29 cellular contexts compared by ENCODE assay signal in genomic region chr6:154565331-154565730, GRCh38.
"Had no signal": no experiment of that assay in that cellular context is flagged by ENCODE, and none has a peak within 500 bp of the region (broad histone marks: within the 10 kb centered on the region; RNA-seq: fewer than 3 reads in every experiment).

No MANE protein-coding gene starts in this region.

- H3K9me3 ChIP-seq: stomach, suprapubic skin, testis, thoracic aorta, thyroid gland, tibial artery, tibial nerve, transverse colon, upper lobe of left lung, upper lobe of right lung, uterus, vagina had no signal

- ATAC-seq: stimulated activated effector memory CD8-positive, alpha-beta T cell treated with anti-CD3 and anti-CD28 coated beads, Interleukin-12 subunit alpha, Interleukin-12 subunit beta, amount 100 ng/mL, for 72 hours; stimulated activated memory B cell treated with anti-CD40 and anti-IgM and Interleukin-4, amounts not matched to agents 10 μg/mL and 1 μg/mL and 100 μg/mL, for 72 hours; stimulated activated naive B cell treated with anti-CD40 and anti-IgM and Interleukin-4, amounts not matched to agents 10 μg/mL and 1 μg/mL and 100 μg/mL, for 72 hours; stimulated activated naive CD8-positive, alpha-beta T cell treated with anti-CD3 and anti-CD28 coated beads, Interleukin-15, amount 100 ng/mL, for 72 hours; stimulated activated naive CD8-positive, alpha-beta T cell treated with anti-CD3 and anti-CD28 coated beads, Interleukin-15, Interleukin-2, amounts not matched to agents 100 U/mL and 50 U/mL, for 24 hours; upper lobe of right lung had no signal

- FAIRE-seq: urothelium cell line had no signal

- H3K4me3 Mint-ChIP-seq: stimulated activated effector memory CD8-positive, alpha-beta T cell treated with anti-CD3 and anti-CD28 coated beads, Interleukin-12 subunit alpha, Interleukin-12 subunit beta, amount 100 ng/mL, for 72 hours; stimulated activated memory B cell treated with anti-CD40 and anti-IgM and Interleukin-4, amounts not matched to agents 10 μg/mL and 1 μg/mL and 100 μg/mL, for 72 hours; stimulated activated naive B cell treated with anti-CD40 and anti-IgM and Interleukin-4, amounts not matched to agents 10 μg/mL and 1 μg/mL and 100 μg/mL, for 72 hours; stimulated activated naive CD8-positive, alpha-beta T cell treated with anti-CD3 and anti-CD28 coated beads, Interleukin-15, amount 100 ng/mL, for 72 hours; stimulated activated naive CD8-positive, alpha-beta T cell treated with anti-CD3 and anti-CD28 coated beads, Interleukin-15, Interleukin-2, amounts not matched to agents 100 ng/mL and 50 ng/mL, for 24 hours; type B pancreatic cell had no signal

- H3K27me3 ChIP-seq: stomach, suprapubic skin, testis, thyroid gland, tibial artery, tibial nerve, transverse colon, upper lobe of left lung, upper lobe of right lung, uterus, vagina had no signal

- DNase-seq: stimulated activated CD4-positive, alpha-beta T cell treated with anti-CD3 and anti-CD28 coated beads, Interleukin-2, amount 100 ng/mL, for 48 hours; stimulated activated CD4-positive, alpha-beta T cell treated with anti-CD3 and anti-CD28 coated beads, Interleukin-4, amount 100 ng/mL, for 1 hour; stimulated activated CD4-positive, alpha-beta T cell treated with anti-CD3 and anti-CD28 coated beads, Interleukin-4, amount 100 ng/mL, for 24 hours; stimulated activated CD4-positive, alpha-beta T cell treated with anti-CD3 and anti-CD28 coated beads, Interleukin-4, amount 100 ng/mL, for 4 hours; stimulated activated CD8-positive, alpha-beta memory T cell treated with anti-CD3 and anti-CD28 coated beads, Interleukin-4, amount 100 ng/mL, for 48 hours; stimulated activated naive B cell treated with anti-CD40 and anti-IgM and Interleukin-4, amounts not matched to agents 10 μg/mL and 1 μg/mL and 100 μg/mL, for 72 hours; stimulated activated naive CD4-positive, alpha-beta T cell; stimulated activated naive CD4-positive, alpha-beta T cell treated with Interleukin-2 at 50 U/mL for 16 hours; stimulated activated naive CD8-positive, alpha-beta T cell treated with anti-CD3 and anti-CD28 coated beads, Interleukin-15, amount 100 ng/mL, for 72 hours; stimulated activated naive CD8-positive, alpha-beta T cell treated with anti-CD3 and anti-CD28 coated beads, Interleukin-15, Interleukin-2, amounts not matched to agents 100 U/mL and 50 U/mL, for 24 hours; stomach; substantia nigra; testis; thyroid gland; tibial artery; transverse colon; trophoblast cell; upper lobe of left lung; upper lobe of right lung; uterus had no signal

- H3K27ac Mint-ChIP-seq: stimulated activated effector memory CD8-positive, alpha-beta T cell treated with anti-CD3 and anti-CD28 coated beads, Interleukin-12 subunit alpha, Interleukin-12 subunit beta, amount 100 ng/mL, for 72 hours; stimulated activated memory B cell treated with anti-CD40 and anti-IgM and Interleukin-4, amounts not matched to agents 10 μg/mL and 1 μg/mL and 100 μg/mL, for 72 hours; stimulated activated naive B cell treated with anti-CD40 and anti-IgM and Interleukin-4, amounts not matched to agents 10 μg/mL and 1 μg/mL and 100 μg/mL, for 72 hours; stimulated activated naive CD8-positive, alpha-beta T cell treated with anti-CD3 and anti-CD28 coated beads, Interleukin-15, amount 100 ng/mL, for 72 hours; stimulated activated naive CD8-positive, alpha-beta T cell treated with anti-CD3 and anti-CD28 coated beads, Interleukin-15, Interleukin-2, amounts not matched to agents 100 ng/mL and 50 ng/mL, for 24 hours; type B pancreatic cell had no signal

- H3K36me3 Mint-ChIP-seq: stimulated activated effector memory CD8-positive, alpha-beta T cell treated with anti-CD3 and anti-CD28 coated beads, Interleukin-12 subunit alpha, Interleukin-12 subunit beta, amount 100 ng/mL, for 72 hours; stimulated activated memory B cell treated with anti-CD40 and anti-IgM and Interleukin-4, amounts not matched to agents 10 μg/mL and 1 μg/mL and 100 μg/mL, for 72 hours; stimulated activated naive B cell treated with anti-CD40 and anti-IgM and Interleukin-4, amounts not matched to agents 10 μg/mL and 1 μg/mL and 100 μg/mL, for 72 hours; type B pancreatic cell had no signal

- H3K36me3 ChIP-seq: stomach, suprapubic skin, thoracic aorta, thyroid gland, tibial artery, tibial nerve, transverse colon, upper lobe of left lung, upper lobe of right lung, uterus, vagina had no signal

- H3K27ac ChIP-seq: stomach, suprapubic skin, testis, thoracic aorta, thyroid gland, tibial artery, tibial nerve, transverse colon, upper lobe of left lung, upper lobe of right lung, uterus, vagina had no signal

- H3K9me3 Mint-ChIP-seq: stimulated activated effector memory CD8-positive, alpha-beta T cell treated with anti-CD3 and anti-CD28 coated beads, Interleukin-12 subunit alpha, Interleukin-12 subunit beta, amount 100 ng/mL, for 72 hours; stimulated activated memory B cell treated with anti-CD40 and anti-IgM and Interleukin-4, amounts not matched to agents 10 μg/mL and 1 μg/mL and 100 μg/mL, for 72 hours; stimulated activated naive B cell treated with anti-CD40 and anti-IgM and Interleukin-4, amounts not matched to agents 10 μg/mL and 1 μg/mL and 100 μg/mL, for 72 hours; stimulated activated naive CD8-positive, alpha-beta T cell treated with anti-CD3 and anti-CD28 coated beads, Interleukin-15, amount 100 ng/mL, for 72 hours; stimulated activated naive CD8-positive, alpha-beta T cell treated with anti-CD3 and anti-CD28 coated beads, Interleukin-15, Interleukin-2, amounts not matched to agents 100 ng/mL and 50 ng/mL, for 24 hours; type B pancreatic cell had no signal

- H3K4me3 ChIP-seq: stomach, suprapubic skin, testis, thoracic aorta, thyroid gland, tibial artery, tibial nerve, transverse colon, upper lobe of left lung, upper lobe of right lung, uterus, vagina had no signal

- H3K27me3 Mint-ChIP-seq: type B pancreatic cell had no signal

- H3K4me1 Mint-ChIP-seq: stimulated activated effector memory CD8-positive, alpha-beta T cell treated with anti-CD3 and anti-CD28 coated beads, Interleukin-12 subunit alpha, Interleukin-12 subunit beta, amount 100 ng/mL, for 72 hours; stimulated activated memory B cell treated with anti-CD40 and anti-IgM and Interleukin-4, amounts not matched to agents 10 μg/mL and 1 μg/mL and 100 μg/mL, for 72 hours; stimulated activated naive B cell treated with anti-CD40 and anti-IgM and Interleukin-4, amounts not matched to agents 10 μg/mL and 1 μg/mL and 100 μg/mL, for 72 hours; stimulated activated naive CD8-positive, alpha-beta T cell treated with anti-CD3 and anti-CD28 coated beads, Interleukin-15, amount 100 ng/mL, for 72 hours had no signal

- H3K4me1 ChIP-seq: suprapubic skin, testis, thyroid gland, tibial artery, tibial nerve, upper lobe of right lung, uterus, vagina had no signal
